ENCODE assay signal across 25 cellular contexts in genomic region chr1:150185481-150185880, GRCh38.
"Had no signal": no experiment of that assay in that cellular context is flagged by ENCODE, and none has a peak within 500 bp of the region (broad histone marks: within the 10 kb centered on the region; RNA-seq: fewer than 3 reads in every experiment).

No MANE protein-coding gene starts in this region.

- DNase-seq: activated CD4-positive, alpha-beta T cell treated with anti-CD3 and anti-CD28 coated beads for 48 hours; activated CD4-positive, alpha-beta T cell treated with anti-CD3 and anti-CD28 coated beads, Interleukin-2, amount 50 U/mL, for 48 hours; activated CD8-positive, alpha-beta memory T cell treated with anti-CD3 and anti-CD28 coated beads for 24 hours; activated effector memory CD4-positive, alpha-beta T cell treated with Interleukin-2 at 50 U/mL for 16 hours; activated naive CD4-positive, alpha-beta T cell treated with Interleukin-2 at 50 U/mL for 16 hours; anterior cingulate cortex; caudate nucleus; effector CD4-positive, alpha-beta T cell; foreskin keratinocyte; heart left ventricle; hypothalamus; naive thymus-derived CD8-positive, alpha-beta T cell; posterior cingulate gyrus; stimulated activated CD4-positive, alpha-beta T cell treated with anti-CD3 and anti-CD28 coated beads, Interleukin-2, amount 100 ng/mL, for 48 hours; stimulated activated naive CD8-positive, alpha-beta T cell treated with anti-CD3 and anti-CD28 coated beads, Interleukin-15, Interleukin-2, amounts not matched to agents 100 U/mL and 50 U/mL, for 24 hours; T-helper 9 cell; testis; WERI-Rb-1 had no signal

- H3K4me2 ChIP-seq: neural progenitor cell had no signal

- ATAC-seq: activated CD4-positive, CD25-positive, alpha-beta regulatory T cell treated with anti-CD3 and anti-CD28 coated beads, Interleukin-2, amount 50 U/mL, for 24 hours; foreskin keratinocyte; heart left ventricle; naive thymus-derived CD8-positive, alpha-beta T cell; right cardiac atrium; stimulated activated naive CD8-positive, alpha-beta T cell treated with anti-CD3 and anti-CD28 coated beads, Interleukin-15, Interleukin-2, amounts not matched to agents 100 U/mL and 50 U/mL, for 24 hours had no signal

- H3K4me3 ChIP-seq: esophagus muscularis mucosa, neural progenitor cell, testis had no signal

- H3K27ac Mint-ChIP-seq: activated naive CD8-positive, alpha-beta T cell; naive thymus-derived CD8-positive, alpha-beta T cell; neural progenitor cell; T-helper 1 cell treated with Interleukin-12 subunit alpha and Interleukin-12 subunit beta and Interleukin-4 antibody, amounts not matched to agents 30 μg/mL and 1 μg/mL, for 36 hours; type B pancreatic cell had no signal

- H2AFZ ChIP-seq: neural progenitor cell had no signal

- H3K4me3 Mint-ChIP-seq: activated naive CD8-positive, alpha-beta T cell; naive thymus-derived CD8-positive, alpha-beta T cell; T-helper 1 cell treated with Interleukin-12 subunit alpha and Interleukin-12 subunit beta and Interleukin-4 antibody, amounts not matched to agents 30 μg/mL and 1 μg/mL, for 36 hours; type B pancreatic cell had no signal

- H3K27ac ChIP-seq: foreskin keratinocyte, neural progenitor cell, testis, WERI-Rb-1 had no signal

- H3K4me1 ChIP-seq: testis had no signal

- H3K9ac ChIP-seq: neural progenitor cell had no signal

- H3K9me3 ChIP-seq: esophagus muscularis mucosa, heart left ventricle, testis had no signal

- H3K27me3 ChIP-seq: esophagus muscularis mucosa, foreskin keratinocyte, heart left ventricle, neural progenitor cell, testis had no signal

- H3K27me3 Mint-ChIP-seq: activated naive CD8-positive, alpha-beta T cell; naive thymus-derived CD8-positive, alpha-beta T cell; type B pancreatic cell had no signal

- H3K9me3 Mint-ChIP-seq: naive thymus-derived CD8-positive, alpha-beta T cell; neural progenitor cell; T-helper 1 cell treated with Interleukin-12 subunit alpha and Interleukin-12 subunit beta and Interleukin-4 antibody, amounts not matched to agents 30 μg/mL and 1 μg/mL, for 36 hours; type B pancreatic cell had no signal

- H3K36me3 Mint-ChIP-seq: activated naive CD8-positive, alpha-beta T cell; naive thymus-derived CD8-positive, alpha-beta T cell; neural progenitor cell; type B pancreatic cell had no signal

- H3K36me3 ChIP-seq: esophagus muscularis mucosa, heart left ventricle, neural progenitor cell, WERI-Rb-1 had no signal
